ENCODE assay signal across 13 cellular contexts in genomic region chr9:105969672-105970071, GRCh38.
"Had no signal": no experiment of that assay in that cellular context is flagged by ENCODE, and none has a peak within 500 bp of the region (broad histone marks: within the 10 kb centered on the region; RNA-seq: fewer than 3 reads in every experiment).

No MANE protein-coding gene starts in this region.

- DNase-seq: activated CD4-positive, alpha-beta T cell treated with anti-CD3 and anti-CD28 coated beads for 48 hours; activated naive CD4-positive, alpha-beta T cell; brain microvascular endothelial cell; left cardiac atrium; mucosa of descending colon; naive thymus-derived CD8-positive, alpha-beta T cell; sigmoid colon; stimulated activated CD4-positive, alpha-beta T cell treated with anti-CD3 and anti-CD28 coated beads, Interleukin-12 subunit alpha, Interleukin-12 subunit beta, amount 100 ng/mL, for 4 hours; stimulated activated CD4-positive, alpha-beta T cell treated with anti-CD3 and anti-CD28 coated beads, Interleukin-2, amount 100 ng/mL, for 48 hours; stimulated activated naive CD8-positive, alpha-beta T cell treated with anti-CD3 and anti-CD28 coated beads, Interleukin-15, Interleukin-2, amounts not matched to agents 100 U/mL and 50 U/mL, for 24 hours had no signal

- H3K4me1 ChIP-seq: sigmoid colon had no signal

- H3K27ac ChIP-seq: brain microvascular endothelial cell, sigmoid colon, thoracic aorta had no signal

- ATAC-seq: esophagus mucosa; left cardiac atrium; mucosa of descending colon; naive thymus-derived CD8-positive, alpha-beta T cell; stimulated activated naive CD8-positive, alpha-beta T cell treated with anti-CD3 and anti-CD28 coated beads, Interleukin-15, Interleukin-2, amounts not matched to agents 100 U/mL and 50 U/mL, for 24 hours had no signal

- H3K9me3 ChIP-seq: mucosa of descending colon, sigmoid colon, thoracic aorta had no signal

- H3K4me3 ChIP-seq: lung, mucosa of descending colon, sigmoid colon, thoracic aorta had no signal

- H3K27me3 ChIP-seq: brain microvascular endothelial cell, sigmoid colon had no signal

- H3K36me3 ChIP-seq: brain microvascular endothelial cell, sigmoid colon, thoracic aorta had no signal
